In the genomic region with DNA sequence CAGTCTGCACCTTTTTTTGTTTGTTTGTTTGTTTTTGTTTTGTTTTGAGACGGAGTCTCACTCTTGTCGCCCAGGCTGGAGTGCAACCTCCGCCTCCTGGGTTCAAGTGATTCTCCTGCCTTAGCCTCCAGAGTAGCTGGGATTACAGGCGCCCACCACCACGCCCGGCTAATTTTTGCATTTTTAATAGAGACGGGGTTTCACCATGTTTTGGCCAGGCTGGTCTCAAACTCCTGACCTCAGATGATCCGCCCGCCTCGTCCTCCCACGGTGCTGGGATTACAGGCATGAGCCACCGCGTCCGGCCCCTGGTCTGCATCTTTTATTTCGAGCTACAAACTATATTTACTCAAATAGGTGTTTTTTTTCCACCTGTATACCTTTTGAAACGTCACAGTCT, we compare ENCODE assay signal across 8 cellular contexts. TPM values are rescaled to one million over a fixed set of nuclear protein-coding genes. Genes with fewer than 3 reads are reported as not detected.
DNase-seq lines count a peak whose midpoint lies in the region; ATAC-seq and TF ChIP-seq lines count a peak whose summit lies in the region.
"Not testable (repeated sequence)": the region's sequence is repeated elsewhere in the genome, so short reads cannot be mapped to it uniquely, and the experiment has no call there.

No MANE protein-coding gene starts in this region.

- TF ChIP-seq CTCF in DOHH2 (IDR thresholded peaks at IDR 0.05; ENCODE audit: low read depth, low read length, poor library complexity, severe bottlenecking); brain microvascular endothelial cell (IDR thresholded peaks at IDR 0.05; ENCODE audit: low read depth, low read length, missing control alignments); foreskin fibroblast (IDR thresholded peaks at IDR 0.05; ENCODE audit: low read depth, low read length); gastrocnemius medialis (IDR thresholded peaks at IDR 0.05 in 4 of 5, conservative IDR thresholded peaks at IDR 0.05 in 1 of 5); vagina (IDR thresholded peaks at IDR 0.05): not testable (repeated sequence)

- POLR2A ChIA-PET in activated CD4-positive, alpha-beta T cell treated with anti-CD3 and anti-CD28 coated beads for 36 hours (lab: Charles Lee): interaction anchor here (0.6 to 1.7 kb wide), 3 partner anchors 32 to 136 kb away, joined by 3 to 5 read pairs (median 4); a partner anchor contains a TSS

- H3K36me3 Mint-ChIP-seq in activated CD4-positive, alpha-beta T cell treated with anti-CD3 and anti-CD28 coated beads for 36 hours (ENCODE audit: low read depth): peaks cover 35% of the 10 kb centered on the region

- peaks cover 24% of the 10 kb centered on the region for H3F3A ChIP-seq in DOHH2 (ENCODE audit: control insufficient read depth, insufficient read depth)

- not testable (repeated sequence) for H3K9me2 ChIP-seq in DOHH2 (replicated peaks; ENCODE audit: control insufficient read depth, low read length)

- H3K4me3 ChIP-seq in DOHH2 (ENCODE audit: low read length) (peak overlapping the region; percentile 85), MG63 (peak overlapping the region; percentile 98), brain microvascular endothelial cell (ENCODE audit: low read depth, low read length) (peak overlapping the region; percentile 73), foreskin fibroblast (ENCODE audit: low read depth in 1 of 2, low read length in 2 of 2) (peak overlapping the region; percentile 75 to 100), mesodermal cell (ENCODE audit: extremely low read depth, insufficient read depth, low read length, poor library complexity, severe bottlenecking) (peak overlapping the region; percentile 79), gastrocnemius medialis (peak overlapping the region; percentile 85 to 90 (median 89)), vagina (peak overlapping the region; percentile 73 to 77)

- not testable (repeated sequence) for TF ChIP-seq POLR2A in gastrocnemius medialis (IDR thresholded peaks at IDR 0.05); vagina (IDR thresholded peaks at IDR 0.05)

- H3K36me3 ChIP-seq in DOHH2 (ENCODE audit: control insufficient read depth, low read length) (peaks cover 68% of the 10 kb centered on the region), MG63 (peaks cover 38% of the 10 kb centered on the region), brain microvascular endothelial cell (replicated peaks) (peaks cover 13% of the 10 kb centered on the region), mesodermal cell (ENCODE audit: control insufficient read depth, insufficient read depth, low read length) (peaks cover 30% of the 10 kb centered on the region), gastrocnemius medialis (peaks cover 0 to 15% of the 10 kb centered on the region in 2 donors), vagina (peaks cover 0 to 20% of the 10 kb centered on the region in 2 donors)

- H3K27ac Mint-ChIP-seq in activated CD4-positive, alpha-beta T cell treated with anti-CD3 and anti-CD28 coated beads for 36 hours: peak overlapping the region; percentile 92

- intact Hi-C loops in activated CD4-positive, alpha-beta T cell treated with anti-CD3 and anti-CD28 coated beads for 36 hours (cut with DNase I, micrococcal nuclease); gastrocnemius medialis (cut with DNase I; ENCODE audit: low total_unique reads); vagina (cut with DNase I): not testable (repeated sequence)

- H3K27me3 Mint-ChIP-seq in activated CD4-positive, alpha-beta T cell treated with anti-CD3 and anti-CD28 coated beads for 36 hours: not testable (repeated sequence)

- not testable (repeated sequence) for ATAC-seq in activated CD4-positive, alpha-beta T cell treated with anti-CD3 and anti-CD28 coated beads for 36 hours; gastrocnemius medialis

- H3K27ac ChIP-seq in DOHH2 (ENCODE audit: low read depth, low read length): peak overlapping the region; percentile 98
- H3K27ac ChIP-seq in brain microvascular endothelial cell; mesodermal cell (ENCODE audit: low read depth, low read length, severe bottlenecking): not testable (repeated sequence)
- H3K27ac ChIP-seq in gastrocnemius medialis: peak overlapping the region; percentile 95 to 99 (median 98)
- peak overlapping the region; percentile 91 for H3K27ac ChIP-seq in vagina

- H3K4me2 ChIP-seq in DOHH2 (ENCODE audit: low read length): peak overlapping the region; percentile 97

- H3K27me3 ChIP-seq in DOHH2 (ENCODE audit: control insufficient read depth, low read length); MG63; brain microvascular endothelial cell (replicated peaks); gastrocnemius medialis; vagina: not testable (repeated sequence)

- H3K9me3 ChIP-seq in DOHH2 (ENCODE audit: control insufficient read depth, insufficient read depth, low read length); MG63; mesodermal cell (ENCODE audit: control insufficient read depth, low read length); gastrocnemius medialis; vagina: not testable (repeated sequence)

- DNase-seq in MG63; brain microvascular endothelial cell; gastrocnemius medialis; vagina (ENCODE audit: extremely low spot score in 2 of 2): not testable (repeated sequence)
- peak; percentile 38 for DNase-seq in activated CD4-positive, alpha-beta T cell treated with anti-CD3 and anti-CD28 coated beads for 36 hours
- DNase-seq in foreskin fibroblast: peak in 1 of 2 donors; percentile 16

- H4K20me1 ChIP-seq in DOHH2 (ENCODE audit: control insufficient read depth, insufficient read depth, low read depth, low read length): peaks cover 13% of the 10 kb centered on the region; the same call in 1 of the 2 replicates

- not testable (repeated sequence) for H3K9me3 Mint-ChIP-seq in activated CD4-positive, alpha-beta T cell treated with anti-CD3 and anti-CD28 coated beads for 36 hours (ENCODE audit: low read depth)

- H3K4me1 ChIP-seq in DOHH2 (ENCODE audit: control insufficient read depth, low read length) (peaks cover 51% of the 10 kb centered on the region), gastrocnemius medialis (peaks cover 25 to 29% of the 10 kb centered on the region in 2 donors), vagina (peaks cover 29% of the 10 kb centered on the region)
- not testable (repeated sequence) for H3K4me1 ChIP-seq in mesodermal cell (ENCODE audit: control insufficient read depth, insufficient read depth, low read length, poor library complexity, severe bottlenecking)

- H3K79me2 ChIP-seq in DOHH2 (ENCODE audit: control insufficient read depth, low read length): peaks cover 96% of the 10 kb centered on the region

- WGBS in mesodermal cell (ENCODE audit: insufficient coverage in 2 of 2), 2 experiments: 3 to 5% methylated on average over 12 to 15 of the region's 16 CpGs

- CTCF ChIA-PET in activated CD4-positive, alpha-beta T cell treated with anti-CD3 and anti-CD28 coated beads for 36 hours (lab: Charles Lee): interaction anchor here (1.8 kb wide), 1 partner anchor 277 kb away, joined by 6 read pairs; a partner anchor contains a TSS

- in situ Hi-C loops in brain microvascular endothelial cell (cut with HindIII; ENCODE audit: low pct_ligation_motif_present, low sequenced_read_pairs): not testable (repeated sequence)
- in situ Hi-C loops in gastrocnemius medialis (cut with MboI; ENCODE audit: low sequenced_read_pairs in 4 of 4): loop anchor here in 3 of 4 donors (10.0 to 25.0 kb wide), 3 partner anchors 258 to 283 kb away; a partner anchor contains a TSS

- H3K4me3 Mint-ChIP-seq in activated CD4-positive, alpha-beta T cell treated with anti-CD3 and anti-CD28 coated beads for 36 hours: peak overlapping the region; percentile 97

- H3K4me1 Mint-ChIP-seq in activated CD4-positive, alpha-beta T cell treated with anti-CD3 and anti-CD28 coated beads for 36 hours: peaks cover 34% of the 10 kb centered on the region

RNA-seq across cellular contexts. Expression of a gene that starts 0.7 kb away (rescaled TPM):
- total RNA-seq in MG63 (2014; rRNA removed; shearing (Covaris generic); ENCODE audit: low replicate concordance): 2.5 and 12.4 TPM in 2 replicates
- total RNA-seq in activated CD4-positive, alpha-beta T cell treated with anti-CD3 and anti-CD28 coated beads for 36 hours: 10 to 100 TPM; 27.7 to 31.3 TPM
- 30.9 TPM for polyA plus RNA-seq in mesodermal cell (2013, experiment 1 of 2)
- polyA plus RNA-seq in mesodermal cell (2013, experiment 2 of 2): 30.9 TPM
- total RNA-seq in gastrocnemius medialis (10 to 100 TPM in 3 of 4 donors, 1 to 10 TPM in 1; 7.3 to 18.3 (median 11.9) TPM), vagina (17.2 TPM)

RNA-seq across cellular contexts. Expression of a gene that starts 1.0 kb away (rescaled TPM):
- 35.2 and 49.9 TPM in 2 replicates for total RNA-seq in MG63 (2014; rRNA removed; shearing (Covaris generic); ENCODE audit: low replicate concordance)
- total RNA-seq in activated CD4-positive, alpha-beta T cell treated with anti-CD3 and anti-CD28 coated beads for 36 hours: 10 to 100 TPM; 63.2 to 93.8 TPM
- polyA plus RNA-seq in mesodermal cell (2013, experiment 1 of 2): 38.7 TPM
- 59.2 TPM for polyA plus RNA-seq in mesodermal cell (2013, experiment 2 of 2)
- total RNA-seq in gastrocnemius medialis (10 to 100 TPM; 24.4 to 49.3 (median 32.5) TPM), vagina (17.4 TPM)

RNA-seq across cellular contexts. Expression of a gene that starts 1.0 kb away (rescaled TPM):
- total RNA-seq in MG63 (2014; rRNA removed; shearing (Covaris generic); ENCODE audit: low replicate concordance): 73.7 and 104 TPM in 2 replicates
- 10 to 100 TPM; 67.5 to 73.8 TPM for total RNA-seq in activated CD4-positive, alpha-beta T cell treated with anti-CD3 and anti-CD28 coated beads for 36 hours
- 85.9 TPM for polyA plus RNA-seq in mesodermal cell (2013, experiment 1 of 2)
- 89.8 TPM for polyA plus RNA-seq in mesodermal cell (2013, experiment 2 of 2)
- total RNA-seq in gastrocnemius medialis: 10 to 100 TPM; 35.3 to 58.6 (median 45.6) TPM
- total RNA-seq in vagina: 35.8 TPM

RNA-seq across cellular contexts. Expression of a gene that starts 37.7 kb away (rescaled TPM):
- 2.1 and 5.3 TPM in 2 replicates for total RNA-seq in MG63 (2014; rRNA removed; shearing (Covaris generic); ENCODE audit: low replicate concordance)
- total RNA-seq in activated CD4-positive, alpha-beta T cell treated with anti-CD3 and anti-CD28 coated beads for 36 hours: 10 to 100 TPM; 10.2 to 14.0 TPM
- polyA plus RNA-seq in mesodermal cell (2013, experiment 1 of 2): 1.8 TPM
- 2.4 TPM for polyA plus RNA-seq in mesodermal cell (2013, experiment 2 of 2)
- total RNA-seq in gastrocnemius medialis: 1 to 10 TPM in 3 of 4 donors, under 1 TPM in 1; 0.49 to 3.1 (median 2.1) TPM
- 2.9 TPM for total RNA-seq in vagina

RNA-seq across cellular contexts. Expression of a gene that starts 44.6 kb away (rescaled TPM):
- not detected in 2 replicates for total RNA-seq in MG63 (2014; rRNA removed; shearing (Covaris generic); ENCODE audit: low replicate concordance)
- under 1 TPM; 0.30 to 0.58 TPM for total RNA-seq in activated CD4-positive, alpha-beta T cell treated with anti-CD3 and anti-CD28 coated beads for 36 hours
- polyA plus RNA-seq in mesodermal cell (2013, experiment 1 of 2): 1.4 TPM
- 1.3 TPM for polyA plus RNA-seq in mesodermal cell (2013, experiment 2 of 2)
- total RNA-seq in gastrocnemius medialis (1 to 10 TPM in 2 of 4 donors, under 1 TPM in 2; 0.16 to 3.1 (median 1.4) TPM), vagina (6.4 TPM)
